In the genomic region with DNA sequence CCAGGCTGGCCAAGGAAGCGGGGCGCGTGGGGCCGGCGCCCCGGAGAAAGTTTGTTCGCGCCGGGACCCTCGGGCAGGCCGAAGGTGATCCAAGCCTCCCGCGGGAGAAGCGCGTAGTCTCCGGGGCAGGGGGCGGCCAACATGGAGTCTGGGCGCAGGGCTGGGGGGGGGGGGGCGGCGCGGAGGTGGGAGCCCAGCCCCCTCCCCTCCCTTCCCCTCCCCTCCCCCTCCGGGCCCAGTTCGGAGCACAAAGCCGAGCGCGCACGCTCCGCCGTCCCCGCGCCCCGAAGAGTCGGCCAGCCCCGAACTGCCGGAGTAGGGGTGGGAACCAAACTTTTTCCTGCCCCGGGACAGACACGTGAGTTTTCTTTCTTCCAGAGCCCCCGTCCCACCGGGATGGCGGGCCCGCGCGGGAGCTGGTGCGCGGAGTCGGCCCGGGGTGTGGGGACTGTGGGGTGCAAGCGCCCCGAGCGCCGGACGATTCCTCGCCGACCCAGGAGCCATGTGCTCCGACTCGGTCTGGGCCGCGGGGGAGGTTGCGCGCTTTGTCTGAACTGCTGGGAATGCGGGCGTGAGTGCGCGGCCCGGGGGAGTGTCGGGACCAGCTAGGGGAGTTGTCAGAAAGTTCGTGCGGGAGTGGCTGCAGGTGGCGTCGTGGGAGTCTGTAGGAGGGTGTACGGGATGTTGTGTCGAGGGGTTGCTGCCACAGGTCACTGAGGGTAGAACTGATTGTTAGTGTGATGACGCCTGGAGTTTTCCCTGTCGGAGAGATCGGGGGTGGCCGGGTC, we compare ENCODE assay signal across 1 cellular context.
A peak's percentile ranks its signal among the peaks of the same experiment; 100 is the strongest.
TF ChIP-seq lines count a peak whose summit lies in the region.

No MANE protein-coding gene starts in this region.

TF ChIP-seq in WTC11, 78 proteins besides CTCF, POLR2A, EP300 and RAD21 (continued from another document and continues in another):
- no peak for TF ChIP-seq MXD4 (CRISPR knock-in tag; IDR thresholded peaks at IDR 0.05; ENCODE audit: borderline replicate concordance)
- TF ChIP-seq, protein P1, sequence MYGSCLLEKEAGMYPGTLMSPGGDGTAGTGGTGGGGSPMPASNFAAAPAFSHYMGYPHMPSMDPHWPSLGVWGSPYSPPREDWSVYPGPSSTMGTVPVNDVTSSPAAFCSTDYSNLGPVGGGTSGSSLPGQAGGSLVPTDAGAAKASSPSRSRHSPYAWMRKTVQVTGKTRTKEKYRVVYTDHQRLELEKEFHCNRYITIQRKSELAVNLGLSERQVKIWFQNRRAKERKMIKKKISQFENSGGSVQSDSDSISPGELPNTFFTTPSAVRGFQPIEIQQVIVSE (CRISPR knock-in tag; IDR thresholded peaks at IDR 0.05; ENCODE audit: borderline replicate concordance) = no peak
- no peak for TF ChIP-seq TCF7 (CRISPR knock-in tag; IDR thresholded peaks at IDR 0.05; ENCODE audit: low read depth)
- TF ChIP-seq, protein P2, sequence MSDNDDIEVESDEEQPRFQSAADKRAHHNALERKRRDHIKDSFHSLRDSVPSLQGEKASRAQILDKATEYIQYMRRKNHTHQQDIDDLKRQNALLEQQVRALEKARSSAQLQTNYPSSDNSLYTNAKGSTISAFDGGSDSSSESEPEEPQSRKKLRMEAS (CRISPR knock-in tag; IDR thresholded peaks at IDR 0.05) = peak; percentile 88
- peak; percentile 71; the same call in 1 of the 2 replicates for TF ChIP-seq NFE2L1 (CRISPR knock-in tag; IDR thresholded peaks at IDR 0.05)
- TF ChIP-seq FOXP1 (CRISPR knock-in tag; IDR thresholded peaks at IDR 0.05; ENCODE audit: borderline replicate concordance) = peak; percentile 57; the same call in 1 of the 2 replicates
- no peak for TF ChIP-seq SOX15 (CRISPR knock-in tag; IDR thresholded peaks at IDR 0.05)
- no peak for TF ChIP-seq JAZF1 (CRISPR knock-in tag; IDR thresholded peaks at IDR 0.05)
- TF ChIP-seq, protein P3, sequence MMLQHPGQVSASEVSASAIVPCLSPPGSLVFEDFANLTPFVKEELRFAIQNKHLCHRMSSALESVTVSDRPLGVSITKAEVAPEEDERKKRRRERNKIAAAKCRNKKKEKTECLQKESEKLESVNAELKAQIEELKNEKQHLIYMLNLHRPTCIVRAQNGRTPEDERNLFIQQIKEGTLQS (CRISPR knock-in tag; conservative IDR thresholded peaks at IDR 0.05) = no peak
- TF ChIP-seq NFATC4 (CRISPR knock-in tag; IDR thresholded peaks at IDR 0.05) = no peak
- TF ChIP-seq ZNF423 (CRISPR knock-in tag; IDR thresholded peaks at IDR 0.05) = no peak
- TF ChIP-seq ZBTB21 (CRISPR knock-in tag; IDR thresholded peaks at IDR 0.05; ENCODE audit: borderline replicate concordance) = peak; percentile 39; the same call in 1 of the 2 replicates
- 0 out of 2 replicates have a peak, but pooled peaks have one; percentile 51 for TF ChIP-seq KAT7 (CRISPR knock-in tag; IDR thresholded peaks at IDR 0.05; ENCODE audit: borderline replicate concordance)
- no peak for TF ChIP-seq RORB (CRISPR knock-in tag; IDR thresholded peaks at IDR 0.05)
- TF ChIP-seq, protein P4, sequence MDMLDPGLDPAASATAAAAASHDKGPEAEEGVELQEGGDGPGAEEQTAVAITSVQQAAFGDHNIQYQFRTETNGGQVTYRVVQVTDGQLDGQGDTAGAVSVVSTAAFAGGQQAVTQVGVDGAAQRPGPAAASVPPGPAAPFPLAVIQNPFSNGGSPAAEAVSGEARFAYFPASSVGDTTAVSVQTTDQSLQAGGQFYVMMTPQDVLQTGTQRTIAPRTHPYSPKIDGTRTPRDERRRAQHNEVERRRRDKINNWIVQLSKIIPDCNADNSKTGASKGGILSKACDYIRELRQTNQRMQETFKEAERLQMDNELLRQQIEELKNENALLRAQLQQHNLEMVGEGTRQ (CRISPR knock-in tag; IDR thresholded peaks at IDR 0.05) = no peak
- TF ChIP-seq, protein P5, sequence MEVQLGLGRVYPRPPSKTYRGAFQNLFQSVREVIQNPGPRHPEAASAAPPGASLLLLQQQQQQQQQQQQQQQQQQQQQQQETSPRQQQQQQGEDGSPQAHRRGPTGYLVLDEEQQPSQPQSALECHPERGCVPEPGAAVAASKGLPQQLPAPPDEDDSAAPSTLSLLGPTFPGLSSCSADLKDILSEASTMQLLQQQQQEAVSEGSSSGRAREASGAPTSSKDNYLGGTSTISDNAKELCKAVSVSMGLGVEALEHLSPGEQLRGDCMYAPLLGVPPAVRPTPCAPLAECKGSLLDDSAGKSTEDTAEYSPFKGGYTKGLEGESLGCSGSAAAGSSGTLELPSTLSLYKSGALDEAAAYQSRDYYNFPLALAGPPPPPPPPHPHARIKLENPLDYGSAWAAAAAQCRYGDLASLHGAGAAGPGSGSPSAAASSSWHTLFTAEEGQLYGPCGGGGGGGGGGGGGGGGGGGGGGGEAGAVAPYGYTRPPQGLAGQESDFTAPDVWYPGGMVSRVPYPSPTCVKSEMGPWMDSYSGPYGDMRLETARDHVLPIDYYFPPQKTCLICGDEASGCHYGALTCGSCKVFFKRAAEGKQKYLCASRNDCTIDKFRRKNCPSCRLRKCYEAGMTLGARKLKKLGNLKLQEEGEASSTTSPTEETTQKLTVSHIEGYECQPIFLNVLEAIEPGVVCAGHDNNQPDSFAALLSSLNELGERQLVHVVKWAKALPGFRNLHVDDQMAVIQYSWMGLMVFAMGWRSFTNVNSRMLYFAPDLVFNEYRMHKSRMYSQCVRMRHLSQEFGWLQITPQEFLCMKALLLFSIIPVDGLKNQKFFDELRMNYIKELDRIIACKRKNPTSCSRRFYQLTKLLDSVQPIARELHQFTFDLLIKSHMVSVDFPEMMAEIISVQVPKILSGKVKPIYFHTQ (CRISPR knock-in tag; IDR thresholded peaks at IDR 0.05) = no peak
- TF ChIP-seq TP53 (CRISPR knock-in tag; IDR thresholded peaks at IDR 0.05) = no peak
- TF ChIP-seq FOXK1 (CRISPR knock-in tag; IDR thresholded peaks at IDR 0.05) = peak; percentile 63; the same call in 1 of the 2 replicates
- TF ChIP-seq, protein P6, sequence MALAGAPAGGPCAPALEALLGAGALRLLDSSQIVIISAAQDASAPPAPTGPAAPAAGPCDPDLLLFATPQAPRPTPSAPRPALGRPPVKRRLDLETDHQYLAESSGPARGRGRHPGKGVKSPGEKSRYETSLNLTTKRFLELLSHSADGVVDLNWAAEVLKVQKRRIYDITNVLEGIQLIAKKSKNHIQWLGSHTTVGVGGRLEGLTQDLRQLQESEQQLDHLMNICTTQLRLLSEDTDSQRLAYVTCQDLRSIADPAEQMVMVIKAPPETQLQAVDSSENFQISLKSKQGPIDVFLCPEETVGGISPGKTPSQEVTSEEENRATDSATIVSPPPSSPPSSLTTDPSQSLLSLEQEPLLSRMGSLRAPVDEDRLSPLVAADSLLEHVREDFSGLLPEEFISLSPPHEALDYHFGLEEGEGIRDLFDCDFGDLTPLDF (CRISPR knock-in tag; IDR thresholded peaks at IDR 0.05) = no peak
- TF ChIP-seq NR2C2 (CRISPR knock-in tag; IDR thresholded peaks at IDR 0.05) = no peak
- TF ChIP-seq, protein P7, sequence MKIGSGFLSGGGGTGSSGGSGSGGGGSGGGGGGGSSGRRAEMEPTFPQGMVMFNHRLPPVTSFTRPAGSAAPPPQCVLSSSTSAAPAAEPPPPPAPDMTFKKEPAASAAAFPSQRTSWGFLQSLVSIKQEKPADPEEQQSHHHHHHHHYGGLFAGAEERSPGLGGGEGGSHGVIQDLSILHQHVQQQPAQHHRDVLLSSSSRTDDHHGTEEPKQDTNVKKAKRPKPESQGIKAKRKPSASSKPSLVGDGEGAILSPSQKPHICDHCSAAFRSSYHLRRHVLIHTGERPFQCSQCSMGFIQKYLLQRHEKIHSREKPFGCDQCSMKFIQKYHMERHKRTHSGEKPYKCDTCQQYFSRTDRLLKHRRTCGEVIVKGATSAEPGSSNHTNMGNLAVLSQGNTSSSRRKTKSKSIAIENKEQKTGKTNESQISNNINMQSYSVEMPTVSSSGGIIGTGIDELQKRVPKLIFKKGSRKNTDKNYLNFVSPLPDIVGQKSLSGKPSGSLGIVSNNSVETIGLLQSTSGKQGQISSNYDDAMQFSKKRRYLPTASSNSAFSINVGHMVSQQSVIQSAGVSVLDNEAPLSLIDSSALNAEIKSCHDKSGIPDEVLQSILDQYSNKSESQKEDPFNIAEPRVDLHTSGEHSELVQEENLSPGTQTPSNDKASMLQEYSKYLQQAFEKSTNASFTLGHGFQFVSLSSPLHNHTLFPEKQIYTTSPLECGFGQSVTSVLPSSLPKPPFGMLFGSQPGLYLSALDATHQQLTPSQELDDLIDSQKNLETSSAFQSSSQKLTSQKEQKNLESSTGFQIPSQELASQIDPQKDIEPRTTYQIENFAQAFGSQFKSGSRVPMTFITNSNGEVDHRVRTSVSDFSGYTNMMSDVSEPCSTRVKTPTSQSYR (CRISPR knock-in tag; IDR thresholded peaks at IDR 0.05) = 0 out of 2 replicates have a peak, but pooled peaks have one; percentile 32
- no peak for TF ChIP-seq IRF2 (CRISPR knock-in tag; IDR thresholded peaks at IDR 0.05; ENCODE audit: borderline replicate concordance, low read depth)
- TF ChIP-seq, protein P8, sequence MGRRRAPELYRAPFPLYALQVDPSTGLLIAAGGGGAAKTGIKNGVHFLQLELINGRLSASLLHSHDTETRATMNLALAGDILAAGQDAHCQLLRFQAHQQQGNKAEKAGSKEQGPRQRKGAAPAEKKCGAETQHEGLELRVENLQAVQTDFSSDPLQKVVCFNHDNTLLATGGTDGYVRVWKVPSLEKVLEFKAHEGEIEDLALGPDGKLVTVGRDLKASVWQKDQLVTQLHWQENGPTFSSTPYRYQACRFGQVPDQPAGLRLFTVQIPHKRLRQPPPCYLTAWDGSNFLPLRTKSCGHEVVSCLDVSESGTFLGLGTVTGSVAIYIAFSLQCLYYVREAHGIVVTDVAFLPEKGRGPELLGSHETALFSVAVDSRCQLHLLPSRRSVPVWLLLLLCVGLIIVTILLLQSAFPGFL (CRISPR knock-in tag; IDR thresholded peaks at IDR 0.05; ENCODE audit: borderline replicate concordance) = no peak
- TF ChIP-seq, protein P9, sequence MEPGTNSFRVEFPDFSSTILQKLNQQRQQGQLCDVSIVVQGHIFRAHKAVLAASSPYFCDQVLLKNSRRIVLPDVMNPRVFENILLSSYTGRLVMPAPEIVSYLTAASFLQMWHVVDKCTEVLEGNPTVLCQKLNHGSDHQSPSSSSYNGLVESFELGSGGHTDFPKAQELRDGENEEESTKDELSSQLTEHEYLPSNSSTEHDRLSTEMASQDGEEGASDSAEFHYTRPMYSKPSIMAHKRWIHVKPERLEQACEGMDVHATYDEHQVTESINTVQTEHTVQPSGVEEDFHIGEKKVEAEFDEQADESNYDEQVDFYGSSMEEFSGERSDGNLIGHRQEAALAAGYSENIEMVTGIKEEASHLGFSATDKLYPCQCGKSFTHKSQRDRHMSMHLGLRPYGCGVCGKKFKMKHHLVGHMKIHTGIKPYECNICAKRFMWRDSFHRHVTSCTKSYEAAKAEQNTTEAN (CRISPR knock-in tag; IDR thresholded peaks at IDR 0.05) = 0 out of 2 replicates have a peak, but pooled peaks have one; percentile 54
- TF ChIP-seq, protein P10, sequence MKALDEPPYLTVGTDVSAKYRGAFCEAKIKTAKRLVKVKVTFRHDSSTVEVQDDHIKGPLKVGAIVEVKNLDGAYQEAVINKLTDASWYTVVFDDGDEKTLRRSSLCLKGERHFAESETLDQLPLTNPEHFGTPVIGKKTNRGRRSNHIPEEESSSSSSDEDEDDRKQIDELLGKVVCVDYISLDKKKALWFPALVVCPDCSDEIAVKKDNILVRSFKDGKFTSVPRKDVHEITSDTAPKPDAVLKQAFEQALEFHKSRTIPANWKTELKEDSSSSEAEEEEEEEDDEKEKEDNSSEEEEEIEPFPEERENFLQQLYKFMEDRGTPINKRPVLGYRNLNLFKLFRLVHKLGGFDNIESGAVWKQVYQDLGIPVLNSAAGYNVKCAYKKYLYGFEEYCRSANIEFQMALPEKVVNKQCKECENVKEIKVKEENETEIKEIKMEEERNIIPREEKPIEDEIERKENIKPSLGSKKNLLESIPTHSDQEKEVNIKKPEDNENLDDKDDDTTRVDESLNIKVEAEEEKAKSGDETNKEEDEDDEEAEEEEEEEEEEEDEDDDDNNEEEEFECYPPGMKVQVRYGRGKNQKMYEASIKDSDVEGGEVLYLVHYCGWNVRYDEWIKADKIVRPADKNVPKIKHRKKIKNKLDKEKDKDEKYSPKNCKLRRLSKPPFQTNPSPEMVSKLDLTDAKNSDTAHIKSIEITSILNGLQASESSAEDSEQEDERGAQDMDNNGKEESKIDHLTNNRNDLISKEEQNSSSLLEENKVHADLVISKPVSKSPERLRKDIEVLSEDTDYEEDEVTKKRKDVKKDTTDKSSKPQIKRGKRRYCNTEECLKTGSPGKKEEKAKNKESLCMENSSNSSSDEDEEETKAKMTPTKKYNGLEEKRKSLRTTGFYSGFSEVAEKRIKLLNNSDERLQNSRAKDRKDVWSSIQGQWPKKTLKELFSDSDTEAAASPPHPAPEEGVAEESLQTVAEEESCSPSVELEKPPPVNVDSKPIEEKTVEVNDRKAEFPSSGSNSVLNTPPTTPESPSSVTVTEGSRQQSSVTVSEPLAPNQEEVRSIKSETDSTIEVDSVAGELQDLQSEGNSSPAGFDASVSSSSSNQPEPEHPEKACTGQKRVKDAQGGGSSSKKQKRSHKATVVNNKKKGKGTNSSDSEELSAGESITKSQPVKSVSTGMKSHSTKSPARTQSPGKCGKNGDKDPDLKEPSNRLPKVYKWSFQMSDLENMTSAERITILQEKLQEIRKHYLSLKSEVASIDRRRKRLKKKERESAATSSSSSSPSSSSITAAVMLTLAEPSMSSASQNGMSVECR (CRISPR knock-in tag; IDR thresholded peaks at IDR 0.05; ENCODE audit: borderline replicate concordance) = no peak; the same call in 1 of the 2 replicates
- no peak; the same call in none of the 2 replicates for TF ChIP-seq SP1 (CRISPR knock-in tag; conservative IDR thresholded peaks at IDR 0.05)
- TF ChIP-seq GRHL2 (CRISPR knock-in tag; IDR thresholded peaks at IDR 0.05; ENCODE audit: insufficient replicate concordance, severe bottlenecking) = no peak
- TF ChIP-seq, protein P11, sequence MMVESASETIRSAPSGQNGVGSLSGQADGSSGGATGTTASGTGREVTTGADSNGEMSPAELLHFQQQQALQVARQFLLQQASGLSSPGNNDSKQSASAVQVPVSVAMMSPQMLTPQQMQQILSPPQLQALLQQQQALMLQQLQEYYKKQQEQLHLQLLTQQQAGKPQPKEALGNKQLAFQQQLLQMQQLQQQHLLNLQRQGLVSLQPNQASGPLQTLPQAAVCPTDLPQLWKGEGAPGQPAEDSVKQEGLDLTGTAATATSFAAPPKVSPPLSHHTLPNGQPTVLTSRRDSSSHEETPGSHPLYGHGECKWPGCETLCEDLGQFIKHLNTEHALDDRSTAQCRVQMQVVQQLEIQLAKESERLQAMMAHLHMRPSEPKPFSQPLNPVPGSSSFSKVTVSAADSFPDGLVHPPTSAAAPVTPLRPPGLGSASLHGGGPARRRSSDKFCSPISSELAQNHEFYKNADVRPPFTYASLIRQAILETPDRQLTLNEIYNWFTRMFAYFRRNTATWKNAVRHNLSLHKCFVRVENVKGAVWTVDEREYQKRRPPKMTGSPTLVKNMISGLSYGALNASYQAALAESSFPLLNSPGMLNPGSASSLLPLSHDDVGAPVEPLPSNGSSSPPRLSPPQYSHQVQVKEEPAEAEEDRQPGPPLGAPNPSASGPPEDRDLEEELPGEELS (CRISPR knock-in tag; IDR thresholded peaks at IDR 0.05) = peak; percentile 57; the same call in 1 of the 2 replicates
- TF ChIP-seq, protein P12, sequence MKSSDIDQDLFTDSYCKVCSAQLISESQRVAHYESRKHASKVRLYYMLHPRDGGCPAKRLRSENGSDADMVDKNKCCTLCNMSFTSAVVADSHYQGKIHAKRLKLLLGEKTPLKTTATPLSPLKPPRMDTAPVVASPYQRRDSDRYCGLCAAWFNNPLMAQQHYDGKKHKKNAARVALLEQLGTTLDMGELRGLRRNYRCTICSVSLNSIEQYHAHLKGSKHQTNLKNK (CRISPR knock-in tag; IDR thresholded peaks at IDR 0.05) = no peak
- TF ChIP-seq, protein P13, sequence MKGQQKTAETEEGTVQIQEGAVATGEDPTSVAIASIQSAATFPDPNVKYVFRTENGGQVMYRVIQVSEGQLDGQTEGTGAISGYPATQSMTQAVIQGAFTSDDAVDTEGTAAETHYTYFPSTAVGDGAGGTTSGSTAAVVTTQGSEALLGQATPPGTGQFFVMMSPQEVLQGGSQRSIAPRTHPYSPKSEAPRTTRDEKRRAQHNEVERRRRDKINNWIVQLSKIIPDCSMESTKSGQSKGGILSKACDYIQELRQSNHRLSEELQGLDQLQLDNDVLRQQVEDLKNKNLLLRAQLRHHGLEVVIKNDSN (CRISPR knock-in tag; IDR thresholded peaks at IDR 0.05) = no peak
